ENCODE assay signal across 1 cellular context in the genomic region with DNA sequence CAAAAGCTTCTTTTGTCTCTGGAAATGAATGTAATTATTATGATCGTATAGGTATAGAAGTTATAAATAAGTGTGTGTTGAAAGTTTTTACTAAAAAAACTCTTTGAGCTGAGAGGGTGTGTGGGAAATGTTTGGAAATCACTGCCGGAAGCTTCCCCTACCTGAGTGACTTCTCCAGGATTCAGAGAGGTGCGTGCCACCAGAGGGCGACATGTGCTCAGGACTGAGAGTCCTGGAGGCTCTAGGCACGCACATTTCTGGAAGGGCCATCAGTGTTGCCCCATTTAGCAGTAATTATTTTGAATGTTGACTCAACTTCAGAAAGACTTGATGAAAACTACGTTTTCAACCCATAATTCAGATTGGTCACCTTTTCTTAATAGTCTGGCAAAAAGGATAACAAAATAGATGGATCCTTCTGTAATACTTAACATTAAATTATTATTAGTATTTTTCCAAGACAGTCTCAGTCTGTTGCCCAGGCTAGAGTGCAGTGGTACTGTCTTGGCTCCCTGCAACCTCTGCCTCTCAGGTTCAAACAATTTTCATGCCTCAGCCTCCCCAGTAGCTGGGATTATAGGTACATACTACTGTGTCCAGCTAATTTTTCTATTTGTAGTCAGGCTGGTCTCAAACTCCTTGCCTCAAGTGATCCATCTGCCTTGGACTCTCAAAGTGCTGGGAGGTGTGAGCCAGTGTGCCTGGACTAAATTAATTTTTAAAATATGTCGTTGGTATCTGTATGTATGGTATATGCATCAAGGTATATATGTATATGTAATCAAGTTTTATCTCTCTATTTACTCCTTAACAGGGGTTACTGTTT.
A peak's percentile ranks its signal among the peaks of the same experiment; 100 is the strongest.
TF ChIP-seq lines count a peak whose summit lies in the region.

No MANE protein-coding gene starts in this region.

TF ChIP-seq in H1, 55 proteins besides CTCF, POLR2A, EP300 and RAD21:
- TF ChIP-seq YY1 (IDR thresholded peaks at IDR 0.05; ENCODE audit: low read depth, low read length) (0 out of 2 replicates have a peak, but pooled peaks have one; percentile 27), BRCA1 (IDR thresholded peaks at IDR 0.05; ENCODE audit: low read depth, low read length) (no peak)
